Comparison of ENCODE assay signal across 8 cellular contexts in the genomic region with DNA sequence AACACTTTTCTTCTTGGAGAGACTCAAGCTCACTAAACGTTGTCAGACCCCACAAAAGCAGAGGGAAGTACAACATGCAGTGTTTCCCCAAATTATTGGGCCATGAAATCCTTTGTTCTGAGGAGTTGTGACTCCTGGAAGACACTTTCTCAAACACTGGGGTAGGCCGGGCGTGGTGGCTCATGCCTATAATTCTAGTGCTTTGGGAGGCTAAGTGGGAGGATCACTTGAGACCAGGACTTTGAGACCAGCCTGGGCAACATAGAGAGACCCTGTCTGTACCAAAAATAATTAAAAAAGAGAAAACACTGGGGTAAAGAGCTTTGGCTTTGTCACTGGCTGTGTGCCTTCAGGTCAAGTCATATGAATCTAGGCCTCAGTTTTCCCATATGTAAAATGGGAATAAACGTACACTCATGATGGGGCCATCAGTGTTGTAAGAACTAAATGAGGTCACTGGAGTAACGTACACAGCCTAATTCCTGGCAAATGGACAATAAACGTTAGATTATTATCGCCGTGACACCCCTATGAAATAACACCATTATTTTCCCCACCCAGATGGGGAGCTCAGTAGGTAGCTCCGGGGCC.
DNase-seq lines count a peak whose midpoint lies in the region; ATAC-seq and TF ChIP-seq lines count a peak whose summit lies in the region.

No MANE protein-coding gene starts in this region.

- H3K4me1 Mint-ChIP-seq in natural killer cell treated with Interleukin-12 subunit alpha and Interleukin-12 subunit beta and Interleukin-15 and Interleukin-18, amount 100 ng/mL, for 72 hours (ENCODE audit: low read depth in 2 of 2) = peaks cover 11 to 16% of the 10 kb centered on the region in 2 donors

- no peak for DNase-seq in AG10803 (ENCODE audit: low read depth)
- DNase-seq in Jurkat, Clone E6-1 (ENCODE audit: low read depth, low spot score) = no peak
- DNase-seq in coronary artery (ENCODE audit: low spot score) = no peak
- no peak for DNase-seq in natural killer cell treated with Interleukin-12 subunit alpha and Interleukin-12 subunit beta and Interleukin-15 and Interleukin-18, amount 100 ng/mL, for 72 hours (ENCODE audit: low spot score)
- DNase-seq in kidney tubule cell (ENCODE audit: low spot score) = no peak
- DNase-seq in activated CD4-positive, alpha-beta T cell treated with anti-CD3 and anti-CD28 coated beads, Interleukin-2, amount 50 U/mL, for 48 hours = no peak

- peaks cover 10 to 12% of the 10 kb centered on the region in 2 donors for H3K27me3 Mint-ChIP-seq in natural killer cell treated with Interleukin-12 subunit alpha and Interleukin-12 subunit beta and Interleukin-15 and Interleukin-18, amount 100 ng/mL, for 72 hours

- no peak overlapping the region for H3K27ac ChIP-seq in coronary artery

- H3K4me3 Mint-ChIP-seq in natural killer cell treated with Interleukin-12 subunit alpha and Interleukin-12 subunit beta and Interleukin-15 and Interleukin-18, amount 100 ng/mL, for 72 hours = peak overlapping the region; percentile 58

- TF ChIP-seq CTCF in AG10803 (conservative IDR thresholded peaks at IDR 0.05; ENCODE audit: low read length) = no peak
- TF ChIP-seq CTCF in coronary artery (IDR thresholded peaks at IDR 0.05) = no peak

- peak overlapping the region; percentile 67 for H3K4me3 ChIP-seq in AG10803 (ENCODE audit: low read length)
- H3K4me3 ChIP-seq in Jurkat, Clone E6-1 (ENCODE audit: low read length) = peak overlapping the region; percentile 52
- peak overlapping the region; percentile 91 for H3K4me3 ChIP-seq in coronary artery

- no peaks in the 10 kb centered on the region for H3K9me3 Mint-ChIP-seq in natural killer cell treated with Interleukin-12 subunit alpha and Interleukin-12 subunit beta and Interleukin-15 and Interleukin-18, amount 100 ng/mL, for 72 hours

- ATAC-seq in natural killer cell treated with Interleukin-12 subunit alpha and Interleukin-12 subunit beta and Interleukin-15 and Interleukin-18, amount 100 ng/mL, for 72 hours = no peak
- ATAC-seq in HG03521 (IDR thresholded peaks at IDR 0.05; ENCODE audit: unreplicated experiment) (no peak), HG02884 (IDR thresholded peaks at IDR 0.05; ENCODE audit: unreplicated experiment) (no peak)

- no peaks in the 10 kb centered on the region for H3K36me3 Mint-ChIP-seq in natural killer cell treated with Interleukin-12 subunit alpha and Interleukin-12 subunit beta and Interleukin-15 and Interleukin-18, amount 100 ng/mL, for 72 hours

- H3K27ac Mint-ChIP-seq in natural killer cell treated with Interleukin-12 subunit alpha and Interleukin-12 subunit beta and Interleukin-15 and Interleukin-18, amount 100 ng/mL, for 72 hours = no peak overlapping the region
